In genomic region chr5:23494558-23494957, GRCh38 we compare ENCODE assay signal across 33 cellular contexts.
"Had no signal": no experiment of that assay in that cellular context is flagged by ENCODE, and none has a peak within 500 bp of the region (broad histone marks: within the 10 kb centered on the region; RNA-seq: fewer than 3 reads in every experiment).

No MANE protein-coding gene starts in this region.

- H3K36me3 ChIP-seq: brain microvascular endothelial cell, colonic mucosa, SJSA1, WERI-Rb-1 had no signal

- H3K4me3 Mint-ChIP-seq: activated CD4-positive, alpha-beta memory T cell treated with anti-CD3 and anti-CD28 coated beads, Interleukin-2, amount 10 ng/mL, durations not matched to agents 7 days and 5 days; activated CD8-positive, alpha-beta memory T cell treated with anti-CD3 and anti-CD28 coated beads, Interleukin-2, amount 10 ng/mL, durations not matched to agents 7 days and 5 days; activated naive CD8-positive, alpha-beta T cell treated with anti-CD3 and anti-CD28 coated beads for 36 hours had no signal

- FAIRE-seq: K562 had no signal

- DNase-seq: activated CD4-positive, alpha-beta memory T cell treated with anti-CD3 and anti-CD28 coated beads, Interleukin-2, amount 10 ng/mL, durations not matched to agents 7 days and 5 days; activated CD4-positive, alpha-beta T cell treated with anti-CD3 and anti-CD28 coated beads for 1 hour; activated CD4-positive, alpha-beta T cell treated with anti-CD3 and anti-CD28 coated beads for 48 hours; activated CD4-positive, CD25-positive, alpha-beta regulatory T cell; activated CD8-positive, alpha-beta memory T cell treated with anti-CD3 and anti-CD28 coated beads for 24 hours; activated CD8-positive, alpha-beta memory T cell treated with anti-CD3 and anti-CD28 coated beads, Interleukin-2, amount 10 ng/mL, durations not matched to agents 7 days and 5 days; activated CD8-positive, alpha-beta memory T cell treated with anti-CD3 and anti-CD28 coated beads, Interleukin-2, amount 50 U/mL, for 48 hours; activated effector memory CD4-positive, alpha-beta T cell treated with Interleukin-2 at 50 U/mL for 16 hours; activated naive CD4-positive, alpha-beta T cell treated with anti-CD3 and anti-CD28 coated beads, Interleukin-2, amount 50 U/mL, for 16 hours; activated naive CD8-positive, alpha-beta T cell treated with anti-CD3 and anti-CD28 coated beads for 36 hours; activated T-cell treated with anti-CD3 and anti-CD28 coated beads, Interleukin-2, amount 50 U/mL, for 48 hours; amniotic stem cell; aorta; brain microvascular endothelial cell; central memory CD4-positive, alpha-beta T cell; colonic mucosa; NCI-H1048; NCI-H146; NCI-H187; NCI-H345; NCI-H524 treated with DMSO at 0.1 percent for 48 hours; NCI-H748 treated with DMSO at 0.1 percent for 48 hours; NK-92 treated with Interleukin-12 subunit alpha and Interleukin-12 subunit beta, amount 100 ng/mL, for 24 hours; PC-9; Right ventricle myocardium superior; SW 1271; T-helper 1 cell; T-helper 2 cell; T-helper 9 cell; WERI-Rb-1 had no signal

- H3K27me3 Mint-ChIP-seq: activated CD4-positive, alpha-beta memory T cell treated with anti-CD3 and anti-CD28 coated beads, Interleukin-2, amount 10 ng/mL, durations not matched to agents 7 days and 5 days; activated CD8-positive, alpha-beta memory T cell treated with anti-CD3 and anti-CD28 coated beads, Interleukin-2, amount 10 ng/mL, durations not matched to agents 7 days and 5 days; activated naive CD8-positive, alpha-beta T cell treated with anti-CD3 and anti-CD28 coated beads for 36 hours had no signal

- H3K27ac ChIP-seq: brain microvascular endothelial cell, colonic mucosa, PC-9, SJSA1, WERI-Rb-1 had no signal

- H3K36me3 Mint-ChIP-seq: activated CD8-positive, alpha-beta memory T cell treated with anti-CD3 and anti-CD28 coated beads, Interleukin-2, amount 10 ng/mL, durations not matched to agents 7 days and 5 days; activated naive CD8-positive, alpha-beta T cell treated with anti-CD3 and anti-CD28 coated beads for 36 hours had no signal

- H3K4me3 ChIP-seq: colonic mucosa, K562, PC-9, SJSA1 had no signal

- H3K9me3 ChIP-seq: SJSA1 had no signal

- H3K27ac Mint-ChIP-seq: activated CD4-positive, alpha-beta memory T cell treated with anti-CD3 and anti-CD28 coated beads, Interleukin-2, amount 10 ng/mL, durations not matched to agents 7 days and 5 days; activated CD8-positive, alpha-beta memory T cell treated with anti-CD3 and anti-CD28 coated beads, Interleukin-2, amount 10 ng/mL, durations not matched to agents 7 days and 5 days; activated naive CD8-positive, alpha-beta T cell treated with anti-CD3 and anti-CD28 coated beads for 36 hours had no signal

- H3K4me1 ChIP-seq: colonic mucosa, SJSA1 had no signal

- H2AFZ ChIP-seq: PC-9 had no signal

- H3K27me3 ChIP-seq: brain microvascular endothelial cell, colonic mucosa, SJSA1 had no signal

- H3K4me2 ChIP-seq: PC-9 had no signal

- H3K9me3 Mint-ChIP-seq: activated naive CD8-positive, alpha-beta T cell treated with anti-CD3 and anti-CD28 coated beads for 36 hours had no signal

- H3K4me1 Mint-ChIP-seq: activated CD4-positive, alpha-beta memory T cell treated with anti-CD3 and anti-CD28 coated beads, Interleukin-2, amount 10 ng/mL, durations not matched to agents 7 days and 5 days; activated CD8-positive, alpha-beta memory T cell treated with anti-CD3 and anti-CD28 coated beads, Interleukin-2, amount 10 ng/mL, durations not matched to agents 7 days and 5 days; activated naive CD8-positive, alpha-beta T cell treated with anti-CD3 and anti-CD28 coated beads for 36 hours had no signal

- ATAC-seq: activated CD8-positive, alpha-beta memory T cell treated with anti-CD3 and anti-CD28 coated beads, Interleukin-2, amount 10 ng/mL, durations not matched to agents 7 days and 5 days; K562; SK-N-SH treated with all-trans-retinoic acid at 6 μM for 48 hours had no signal
